10 cellular contexts compared by ENCODE assay signal in genomic region chr1:221753828-221754188, GRCh38. TPM values are rescaled to one million over a fixed set of nuclear protein-coding genes. Genes with fewer than 3 reads are reported as not detected.
DNase-seq lines count a peak whose midpoint lies in the region; ATAC-seq and TF ChIP-seq lines count a peak whose summit lies in the region.
"Had no signal": no experiment of that assay in that cellular context is flagged by ENCODE, and none has a peak within 500 bp of the region (broad histone marks: within the 10 kb centered on the region; RNA-seq: fewer than 3 reads in every experiment).

No MANE protein-coding gene starts in this region.

- peak; percentile 25 for ATAC-seq in GM18505 (IDR thresholded peaks at IDR 0.05; ENCODE audit: unreplicated experiment)
- peak; percentile 31 for ATAC-seq in GM19452 (IDR thresholded peaks at IDR 0.05; ENCODE audit: unreplicated experiment)
- ATAC-seq in HG02970 (IDR thresholded peaks at IDR 0.05; ENCODE audit: low FRiP score, unreplicated experiment): peak; percentile 18
- no peak for ATAC-seq in T-helper 17 cell

- peak overlapping the region; percentile 91 for H3K4me3 Mint-ChIP-seq in T-helper 17 cell

- no peaks in the 10 kb centered on the region for H3K9me3 ChIP-seq in T-helper 17 cell (ENCODE audit: control insufficient read depth, low read length, poor library complexity, severe bottlenecking)

- H3K4me1 Mint-ChIP-seq in T-helper 17 cell: peaks cover 17% of the 10 kb centered on the region

- TF ChIP-seq POLR2A in GM18505 (IDR thresholded peaks at IDR 0.05; ENCODE audit: borderline replicate concordance, extremely low read depth, insufficient read depth, insufficient read length): no peak

- H3K36me3 Mint-ChIP-seq in T-helper 17 cell (ENCODE audit: low read depth): peaks cover 8% of the 10 kb centered on the region

- DNase-seq in T-helper 17 cell: no peak
- no peak for DNase-seq in mesenteric fat pad (ENCODE audit: low spot score)
- no peak for DNase-seq in NOMO-1 (lab: John Stamatoyannopoulos, UW; ENCODE audit: unreplicated experiment in 2 of 2)
- DNase-seq in activated CD8-positive, alpha-beta memory T cell treated with anti-CD3 and anti-CD28 coated beads for 24 hours: no peak
- no peak for DNase-seq in Ammon's horn (ENCODE audit: low spot score)
- DNase-seq: amygdala, islet precursor cell had no signal

- no peaks in the 10 kb centered on the region for H3K27me3 Mint-ChIP-seq in T-helper 17 cell

- peak overlapping the region; percentile 94 for H3K27ac Mint-ChIP-seq in T-helper 17 cell

RNA-seq across cellular contexts. Expression of gene DUSP10, which starts 11.9 kb away (rescaled TPM):
- 100 to 1,000 TPM in 1 of 2 donors, 10 to 100 TPM in 1; 95.6 to 107 TPM for total RNA-seq in T-helper 17 cell
- 5.8 TPM for total RNA-seq in mesenteric fat pad

Comparison
In these comparisons a context has a peak if more than half of its experiments do, and no peak if none do; other contexts are left out.
1. RNA of gene DUSP10, which starts 11.9 kb away (total RNA-seq): 95.6 to 107 TPM in T-helper 17 cell; 5.8 TPM in mesenteric fat pad (single experiment); every median in the first group is over 10 times any median in the second.